ENCODE assay signal across 1 cellular context in genomic region chr21:32772281-32773047, GRCh38.
TF ChIP-seq lines count a peak whose summit lies in the region.

No MANE protein-coding gene starts in this region.

TF ChIP-seq in GM12878, 131 proteins besides CTCF, POLR2A, EP300 and RAD21 (continued from another document):
- TF ChIP-seq IRF3 (IDR thresholded peaks at IDR 0.05), result no peak
- TF ChIP-seq MTA3 (IDR thresholded peaks at IDR 0.05; ENCODE audit: borderline replicate concordance, low read length), result no peak
- no peak for TF ChIP-seq HDAC6 (IDR thresholded peaks at IDR 0.05; ENCODE audit: unreplicated experiment)
- TF ChIP-seq ZBTB40 (IDR thresholded peaks at IDR 0.05; ENCODE audit: borderline replicate concordance), result 0 out of 2 replicates have a peak, but pooled peaks have one; percentile 8
- TF ChIP-seq LARP7 (IDR thresholded peaks at IDR 0.05), result no peak
- no peak for TF ChIP-seq RB1 (IDR thresholded peaks at IDR 0.05; ENCODE audit: borderline replicate concordance)
- 0 out of 2 replicates have a peak, but pooled peaks have one; percentile 25 for TF ChIP-seq MAX (IDR thresholded peaks at IDR 0.05; ENCODE audit: low read depth, low read length)
- no peak for TF ChIP-seq RCOR1 (conservative IDR thresholded peaks at IDR 0.05; ENCODE audit: low read depth, low read length)
- TF ChIP-seq CEBPZ (IDR thresholded peaks at IDR 0.05; ENCODE audit: low read depth, low read length), result no peak
- 0 out of 3 replicates have a peak, but pooled peaks have one; percentile 21 for TF ChIP-seq POU2F2 (IDR thresholded peaks at IDR 0.05; ENCODE audit: borderline replicate concordance, low read depth, low read length)
- TF ChIP-seq YY1 (IDR thresholded peaks at IDR 0.05; ENCODE audit: low read depth, low read length), result 0 out of 2 replicates have a peak, but pooled peaks have one; percentile 22
- TF ChIP-seq E2F8 (IDR thresholded peaks at IDR 0.05; ENCODE audit: low read depth, partially characterized antibody), result peak; percentile 18
- 0 out of 2 replicates have a peak, but pooled peaks have one; percentile 63 for TF ChIP-seq PAX8 (IDR thresholded peaks at IDR 0.05)
- no peak for TF ChIP-seq FOXK2 (IDR thresholded peaks at IDR 0.05)
- no peak for TF ChIP-seq RELA (IDR thresholded peaks at IDR 0.05; ENCODE audit: borderline replicate concordance, partially characterized antibody)
- no peak for TF ChIP-seq BMI1 (IDR thresholded peaks at IDR 0.05; ENCODE audit: borderline replicate concordance)
- TF ChIP-seq TBL1XR1 (IDR thresholded peaks at IDR 0.05; ENCODE audit: low read depth, low read length), result 0 out of 2 replicates have a peak, but pooled peaks have one; percentile 18
